ENCODE assay signal across 1 cellular context in the genomic region with DNA sequence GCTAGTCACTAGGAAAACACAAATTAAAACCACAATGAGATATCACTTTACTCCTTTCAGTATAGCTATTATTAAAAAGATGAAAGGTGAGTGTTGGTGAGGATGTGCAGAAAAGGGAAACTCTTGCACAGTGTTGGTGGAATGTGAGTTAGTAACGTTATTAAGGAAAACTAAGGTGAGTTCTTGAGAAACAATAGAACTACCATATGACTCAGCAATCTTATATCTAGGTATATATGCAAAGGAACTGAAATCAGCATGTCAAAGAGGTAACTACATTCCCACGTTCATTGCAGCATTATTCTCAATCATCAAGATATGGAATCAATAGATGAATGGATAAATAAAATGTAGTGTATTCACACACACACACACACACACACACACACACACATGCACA.
TF ChIP-seq lines count a peak whose summit lies in the region.

No MANE protein-coding gene starts in this region.

TF ChIP-seq in GM23338, 12 proteins besides CTCF, POLR2A, EP300 and RAD21 (continued from another document):
- TF ChIP-seq, protein P1, sequence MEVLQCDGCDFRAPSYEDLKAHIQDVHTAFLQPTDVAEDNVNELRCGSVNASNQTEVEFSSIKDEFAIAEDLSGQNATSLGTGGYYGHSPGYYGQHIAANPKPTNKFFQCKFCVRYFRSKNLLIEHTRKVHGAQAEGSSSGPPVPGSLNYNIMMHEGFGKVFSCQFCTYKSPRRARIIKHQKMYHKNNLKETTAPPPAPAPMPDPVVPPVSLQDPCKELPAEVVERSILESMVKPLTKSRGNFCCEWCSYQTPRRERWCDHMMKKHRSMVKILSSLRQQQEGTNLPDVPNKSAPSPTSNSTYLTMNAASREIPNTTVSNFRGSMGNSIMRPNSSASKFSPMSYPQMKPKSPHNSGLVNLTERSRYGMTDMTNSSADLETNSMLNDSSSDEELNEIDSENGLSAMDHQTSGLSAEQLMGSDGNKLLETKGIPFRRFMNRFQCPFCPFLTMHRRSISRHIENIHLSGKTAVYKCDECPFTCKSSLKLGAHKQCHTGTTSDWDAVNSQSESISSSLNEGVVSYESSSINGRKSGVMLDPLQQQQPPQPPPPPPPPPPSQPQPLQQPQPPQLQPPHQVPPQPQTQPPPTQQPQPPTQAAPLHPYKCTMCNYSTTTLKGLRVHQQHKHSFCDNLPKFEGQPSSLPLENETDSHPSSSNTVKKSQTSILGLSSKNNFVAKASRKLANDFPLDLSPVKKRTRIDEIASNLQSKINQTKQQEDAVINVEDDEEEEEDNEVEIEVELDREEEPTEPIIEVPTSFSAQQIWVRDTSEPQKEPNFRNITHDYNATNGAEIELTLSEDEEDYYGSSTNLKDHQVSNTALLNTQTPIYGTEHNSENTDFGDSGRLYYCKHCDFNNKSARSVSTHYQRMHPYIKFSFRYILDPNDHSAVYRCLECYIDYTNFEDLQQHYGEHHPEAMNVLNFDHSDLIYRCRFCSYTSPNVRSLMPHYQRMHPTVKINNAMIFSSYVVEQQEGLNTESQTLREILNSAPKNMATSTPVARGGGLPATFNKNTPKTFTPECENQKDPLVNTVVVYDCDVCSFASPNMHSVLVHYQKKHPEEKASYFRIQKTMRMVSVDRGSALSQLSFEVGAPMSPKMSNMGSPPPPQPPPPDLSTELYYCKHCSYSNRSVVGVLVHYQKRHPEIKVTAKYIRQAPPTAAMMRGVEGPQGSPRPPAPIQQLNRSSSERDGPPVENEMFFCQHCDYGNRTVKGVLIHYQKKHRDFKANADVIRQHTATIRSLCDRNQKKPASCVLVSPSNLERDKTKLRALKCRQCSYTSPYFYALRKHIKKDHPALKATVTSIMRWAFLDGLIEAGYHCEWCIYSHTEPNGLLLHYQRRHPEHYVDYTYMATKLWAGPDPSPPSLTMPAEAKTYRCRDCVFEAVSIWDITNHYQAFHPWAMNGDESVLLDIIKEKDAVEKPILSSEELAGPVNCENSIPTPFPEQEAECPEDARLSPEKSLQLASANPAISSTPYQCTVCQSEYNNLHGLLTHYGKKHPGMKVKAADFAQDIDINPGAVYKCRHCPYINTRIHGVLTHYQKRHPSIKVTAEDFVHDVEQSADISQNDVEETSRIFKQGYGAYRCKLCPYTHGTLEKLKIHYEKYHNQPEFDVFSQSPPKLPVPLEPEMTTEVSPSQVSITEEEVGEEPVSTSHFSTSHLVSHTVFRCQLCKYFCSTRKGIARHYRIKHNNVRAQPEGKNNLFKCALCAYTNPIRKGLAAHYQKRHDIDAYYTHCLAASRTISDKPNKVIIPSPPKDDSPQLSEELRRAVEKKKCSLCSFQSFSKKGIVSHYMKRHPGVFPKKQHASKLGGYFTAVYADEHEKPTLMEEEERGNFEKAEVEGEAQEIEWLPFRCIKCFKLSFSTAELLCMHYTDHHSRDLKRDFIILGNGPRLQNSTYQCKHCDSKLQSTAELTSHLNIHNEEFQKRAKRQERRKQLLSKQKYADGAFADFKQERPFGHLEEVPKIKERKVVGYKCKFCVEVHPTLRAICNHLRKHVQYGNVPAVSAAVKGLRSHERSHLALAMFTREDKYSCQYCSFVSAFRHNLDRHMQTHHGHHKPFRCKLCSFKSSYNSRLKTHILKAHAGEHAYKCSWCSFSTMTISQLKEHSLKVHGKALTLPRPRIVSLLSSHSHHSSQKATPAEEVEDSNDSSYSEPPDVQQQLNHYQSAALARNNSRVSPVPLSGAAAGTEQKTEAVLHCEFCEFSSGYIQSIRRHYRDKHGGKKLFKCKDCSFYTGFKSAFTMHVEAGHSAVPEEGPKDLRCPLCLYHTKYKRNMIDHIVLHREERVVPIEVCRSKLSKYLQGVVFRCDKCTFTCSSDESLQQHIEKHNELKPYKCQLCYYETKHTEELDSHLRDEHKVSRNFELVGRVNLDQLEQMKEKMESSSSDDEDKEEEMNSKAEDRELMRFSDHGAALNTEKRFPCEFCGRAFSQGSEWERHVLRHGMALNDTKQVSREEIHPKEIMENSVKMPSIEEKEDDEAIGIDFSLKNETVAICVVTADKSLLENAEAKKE (CRISPR knock-in tag; IDR thresholded peaks at IDR 0.05), result no peak
- TF ChIP-seq, protein P2, sequence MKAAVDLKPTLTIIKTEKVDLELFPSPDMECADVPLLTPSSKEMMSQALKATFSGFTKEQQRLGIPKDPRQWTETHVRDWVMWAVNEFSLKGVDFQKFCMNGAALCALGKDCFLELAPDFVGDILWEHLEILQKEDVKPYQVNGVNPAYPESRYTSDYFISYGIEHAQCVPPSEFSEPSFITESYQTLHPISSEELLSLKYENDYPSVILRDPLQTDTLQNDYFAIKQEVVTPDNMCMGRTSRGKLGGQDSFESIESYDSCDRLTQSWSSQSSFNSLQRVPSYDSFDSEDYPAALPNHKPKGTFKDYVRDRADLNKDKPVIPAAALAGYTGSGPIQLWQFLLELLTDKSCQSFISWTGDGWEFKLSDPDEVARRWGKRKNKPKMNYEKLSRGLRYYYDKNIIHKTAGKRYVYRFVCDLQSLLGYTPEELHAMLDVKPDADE (IDR thresholded peaks at IDR 0.05), result no peak
- TF ChIP-seq EZH2 (IDR thresholded peaks at IDR 0.05; ENCODE audit: low read depth, unreplicated experiment) (no peak), CREB1 (CRISPR knock-in tag; IDR thresholded peaks at IDR 0.05; ENCODE audit: low read depth) (no peak), JUNB (IDR thresholded peaks at IDR 0.05; ENCODE audit: unreplicated experiment) (no peak), STAT1 (IDR thresholded peaks at IDR 0.05; ENCODE audit: unreplicated experiment) (no peak), NANOG (IDR thresholded peaks at IDR 0.05; ENCODE audit: borderline replicate concordance) (no peak)
- TF ChIP-seq, protein P3, sequence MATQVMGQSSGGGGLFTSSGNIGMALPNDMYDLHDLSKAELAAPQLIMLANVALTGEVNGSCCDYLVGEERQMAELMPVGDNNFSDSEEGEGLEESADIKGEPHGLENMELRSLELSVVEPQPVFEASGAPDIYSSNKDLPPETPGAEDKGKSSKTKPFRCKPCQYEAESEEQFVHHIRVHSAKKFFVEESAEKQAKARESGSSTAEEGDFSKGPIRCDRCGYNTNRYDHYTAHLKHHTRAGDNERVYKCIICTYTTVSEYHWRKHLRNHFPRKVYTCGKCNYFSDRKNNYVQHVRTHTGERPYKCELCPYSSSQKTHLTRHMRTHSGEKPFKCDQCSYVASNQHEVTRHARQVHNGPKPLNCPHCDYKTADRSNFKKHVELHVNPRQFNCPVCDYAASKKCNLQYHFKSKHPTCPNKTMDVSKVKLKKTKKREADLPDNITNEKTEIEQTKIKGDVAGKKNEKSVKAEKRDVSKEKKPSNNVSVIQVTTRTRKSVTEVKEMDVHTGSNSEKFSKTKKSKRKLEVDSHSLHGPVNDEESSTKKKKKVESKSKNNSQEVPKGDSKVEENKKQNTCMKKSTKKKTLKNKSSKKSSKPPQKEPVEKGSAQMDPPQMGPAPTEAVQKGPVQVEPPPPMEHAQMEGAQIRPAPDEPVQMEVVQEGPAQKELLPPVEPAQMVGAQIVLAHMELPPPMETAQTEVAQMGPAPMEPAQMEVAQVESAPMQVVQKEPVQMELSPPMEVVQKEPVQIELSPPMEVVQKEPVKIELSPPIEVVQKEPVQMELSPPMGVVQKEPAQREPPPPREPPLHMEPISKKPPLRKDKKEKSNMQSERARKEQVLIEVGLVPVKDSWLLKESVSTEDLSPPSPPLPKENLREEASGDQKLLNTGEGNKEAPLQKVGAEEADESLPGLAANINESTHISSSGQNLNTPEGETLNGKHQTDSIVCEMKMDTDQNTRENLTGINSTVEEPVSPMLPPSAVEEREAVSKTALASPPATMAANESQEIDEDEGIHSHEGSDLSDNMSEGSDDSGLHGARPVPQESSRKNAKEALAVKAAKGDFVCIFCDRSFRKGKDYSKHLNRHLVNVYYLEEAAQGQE (IDR thresholded peaks at IDR 0.05; ENCODE audit: unreplicated experiment), result no peak
